ENCODE assay signal across 3 cellular contexts in genomic region chr12:131795688-131796410, GRCh38.
TF ChIP-seq lines count a peak whose summit lies in the region.

No MANE protein-coding gene starts in this region.

TF ChIP-seq in A549, 52 proteins besides CTCF, POLR2A, EP300 and RAD21:
- TF ChIP-seq ESRRA (IDR thresholded peaks at IDR 0.05; ENCODE audit: borderline replicate concordance, low read length) (no peak), NFE2L2 (conservative IDR thresholded peaks at IDR 0.05; ENCODE audit: low read length) (no peak), HEYL (CRISPR knock-in tag; IDR thresholded peaks at IDR 0.05) (no peak), TFCP2L1 (CRISPR knock-in tag; IDR thresholded peaks at IDR 0.05) (no peak), KDM1A (IDR thresholded peaks at IDR 0.05; ENCODE audit: low read depth) (no peak), FOSB (CRISPR knock-in tag; IDR thresholded peaks at IDR 0.05) (no peak), REST (IDR thresholded peaks at IDR 0.05) (no peak), KDM5A (IDR thresholded peaks at IDR 0.05) (no peak), POLR2AphosphoS2 (conservative IDR thresholded peaks at IDR 0.05; ENCODE audit: low read length) (no peak), BCL3 (IDR thresholded peaks at IDR 0.05) (no peak), ZNF302 (CRISPR knock-in tag; IDR thresholded peaks at IDR 0.05) (no peak), RARB (CRISPR knock-in tag; IDR thresholded peaks at IDR 0.05) (no peak)

TF ChIP-seq in Ishikawa, 13 proteins besides CTCF, POLR2A, EP300 and RAD21:
- TF ChIP-seq FOXM1 (IDR thresholded peaks at IDR 0.05; ENCODE audit: borderline replicate concordance, low read depth): no peak
- peak; percentile 90 for TF ChIP-seq USF1 (IDR thresholded peaks at IDR 0.05)
- peak; percentile 89 for TF ChIP-seq MAX (IDR thresholded peaks at IDR 0.05)
- TF ChIP-seq TCF12 (IDR thresholded peaks at IDR 0.05; ENCODE audit: low read depth): peak; percentile 20; the same call in 1 of the 2 replicates
- TF ChIP-seq TEAD4 (IDR thresholded peaks at IDR 0.05): 0 out of 2 replicates have a peak, but pooled peaks have one; percentile 28

TF ChIP-seq in HepG2, 621 proteins besides CTCF, POLR2A, EP300 and RAD21 (continued from another document):
- TF ChIP-seq PCBP2 (optimal IDR thresholded peaks at IDR 0.05; ENCODE audit: low read depth, low read length, poor library complexity, severe bottlenecking) (peak; percentile 29), ZNF740 (CRISPR knock-in tag; IDR thresholded peaks at IDR 0.05) (no peak), NONO (IDR thresholded peaks at IDR 0.05) (no peak), NONO (CRISPR knock-in tag; conservative IDR thresholded peaks at IDR 0.05) (no peak), HNRNPK (IDR thresholded peaks at IDR 0.05; ENCODE audit: low read depth, low read length, poor library complexity, severe bottlenecking) (peak; percentile 32)
